ENCODE assay signal across 17 cellular contexts in genomic region chr4:124526321-124526720, GRCh38.
"Had no signal": no experiment of that assay in that cellular context is flagged by ENCODE, and none has a peak within 500 bp of the region (broad histone marks: within the 10 kb centered on the region; RNA-seq: fewer than 3 reads in every experiment).

No MANE protein-coding gene starts in this region.

- H3K27ac ChIP-seq: dorsolateral prefrontal cortex, esophagus squamous epithelium, gastrocnemius medialis, prostate gland, spleen, tibial artery, vagina had no signal

- H3K9me3 ChIP-seq: esophagus squamous epithelium, gastrocnemius medialis, prostate gland, tibial artery, vagina had no signal

- H3K9me3 Mint-ChIP-seq: activated naive CD4-positive, alpha-beta T cell treated with anti-CD3 and anti-CD28 coated beads, Interleukin-2, amount 50 U/mL, for 24 hours; stimulated activated memory B cell treated with anti-CD40 and anti-IgM and Interleukin-4, amounts not matched to agents 10 μg/mL and 1 μg/mL and 100 μg/mL, for 72 hours had no signal

- H3K27ac Mint-ChIP-seq: activated naive CD4-positive, alpha-beta T cell treated with anti-CD3 and anti-CD28 coated beads, Interleukin-2, amount 50 U/mL, for 24 hours; stimulated activated memory B cell treated with anti-CD40 and anti-IgM and Interleukin-4, amounts not matched to agents 10 μg/mL and 1 μg/mL and 100 μg/mL, for 72 hours had no signal

- H3K36me3 Mint-ChIP-seq: activated naive CD4-positive, alpha-beta T cell treated with anti-CD3 and anti-CD28 coated beads, Interleukin-2, amount 50 U/mL, for 24 hours; brain; stimulated activated memory B cell treated with anti-CD40 and anti-IgM and Interleukin-4, amounts not matched to agents 10 μg/mL and 1 μg/mL and 100 μg/mL, for 72 hours had no signal

- H3K4me1 Mint-ChIP-seq: activated naive CD4-positive, alpha-beta T cell treated with anti-CD3 and anti-CD28 coated beads, Interleukin-2, amount 50 U/mL, for 24 hours; stimulated activated memory B cell treated with anti-CD40 and anti-IgM and Interleukin-4, amounts not matched to agents 10 μg/mL and 1 μg/mL and 100 μg/mL, for 72 hours had no signal

- H3K27me3 ChIP-seq: esophagus squamous epithelium, gastrocnemius medialis, spleen, tibial artery, vagina had no signal

- DNase-seq: activated CD4-positive, alpha-beta T cell treated with anti-CD3 and anti-CD28 coated beads, Interleukin-2, amount 50 U/mL, for 1 hour; activated T-cell treated with anti-CD3 and anti-CD28 coated beads, Interleukin-2, amount 50 U/mL, for 1 hour; amniotic stem cell; dorsolateral prefrontal cortex; esophagus squamous epithelium; gastrocnemius medialis; kidney glomerular epithelial cell; midbrain; spleen; stimulated activated CD4-positive, alpha-beta T cell treated with anti-CD3 and anti-CD28 coated beads, Interleukin-1b, Interleukin-23, amount 100 ng/mL, for 48 hours; T-helper 2 cell; tibial artery had no signal

- H3K4me3 ChIP-seq: dorsolateral prefrontal cortex, esophagus squamous epithelium, gastrocnemius medialis, prostate gland, spleen, tibial artery, vagina had no signal

- H3K4me1 ChIP-seq: esophagus squamous epithelium, gastrocnemius medialis, prostate gland, spleen, vagina had no signal

- H3K36me3 ChIP-seq: esophagus squamous epithelium, gastrocnemius medialis, prostate gland, spleen, tibial artery, vagina had no signal

- H3K4me3 Mint-ChIP-seq: activated naive CD4-positive, alpha-beta T cell treated with anti-CD3 and anti-CD28 coated beads, Interleukin-2, amount 50 U/mL, for 24 hours; brain; stimulated activated memory B cell treated with anti-CD40 and anti-IgM and Interleukin-4, amounts not matched to agents 10 μg/mL and 1 μg/mL and 100 μg/mL, for 72 hours had no signal

- H3K27me3 Mint-ChIP-seq: activated naive CD4-positive, alpha-beta T cell treated with anti-CD3 and anti-CD28 coated beads, Interleukin-2, amount 50 U/mL, for 24 hours; brain; stimulated activated memory B cell treated with anti-CD40 and anti-IgM and Interleukin-4, amounts not matched to agents 10 μg/mL and 1 μg/mL and 100 μg/mL, for 72 hours had no signal
